In the genomic region with DNA sequence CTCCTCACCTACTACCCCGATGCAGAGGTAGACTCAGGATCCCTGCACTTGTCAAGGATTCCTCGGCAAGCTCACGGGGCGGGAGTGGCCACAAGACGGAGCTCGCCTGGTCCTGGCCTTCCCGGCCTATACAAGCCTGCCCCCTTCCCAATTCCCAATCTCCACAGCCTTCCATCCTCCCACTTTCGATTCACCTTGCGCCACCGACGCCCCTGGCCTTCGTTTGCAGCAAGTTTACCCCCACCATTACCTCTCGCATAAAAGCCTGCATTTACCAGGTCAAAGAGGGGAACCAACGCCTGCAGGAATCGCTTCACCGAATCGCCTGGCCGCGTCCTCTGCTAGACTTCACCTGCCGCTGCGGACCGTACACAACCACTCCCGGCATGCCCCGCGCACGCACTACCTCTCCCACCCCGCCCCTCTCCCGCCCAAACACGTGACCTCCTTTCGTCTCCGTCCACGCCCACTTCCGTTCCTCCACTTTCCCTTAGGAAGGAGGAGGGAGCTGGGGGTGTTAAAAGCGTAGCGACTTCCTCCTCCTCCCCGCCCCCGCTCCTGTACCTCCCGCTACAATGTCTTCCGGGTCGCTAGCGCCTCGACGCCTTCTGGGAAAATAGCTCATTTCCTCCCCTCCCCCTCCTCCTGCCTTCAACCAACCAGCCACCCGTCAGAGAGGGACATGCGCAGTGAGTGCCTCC, we compare ENCODE assay signal across 8 cellular contexts.
DNase-seq lines count a peak whose midpoint lies in the region; ATAC-seq lines count a peak whose summit lies in the region.

ORC4 (minus strand) TSS at position 380 of the 701 bp plus-strand sequence. CDS start 44,779 bp downstream, outside the sequence.

- peaks cover 0 to 7% (median 0%) of the 10 kb centered on the region in 11 experiments; a peak in 1 of 22 replicates for H3K9me3 ChIP-seq in BLaER1 treated with 17β-estradiol and CSF1 and Interleukin-3, amounts not matched to agents 10 nM and 100 nM (replicated peaks in 1 of 11)

- peak within 1 kb of the TSS; percentile 87 to 99 (median 93) for H3K4me2 ChIP-seq in BLaER1 treated with 17β-estradiol and CSF1 and Interleukin-3, amounts not matched to agents 10 nM and 100 nM

- H3K4me1 ChIP-seq in BLaER1 treated with 17β-estradiol and CSF1 and Interleukin-3, amounts not matched to agents 10 nM and 100 nM, result peaks cover 9 to 49% (median 37%) of the 10 kb centered on the region in 10 experiments

- peak within 1 kb of the TSS; percentile 83 to 97 (median 93) for H3K27ac ChIP-seq in BLaER1 treated with 17β-estradiol and CSF1 and Interleukin-3, amounts not matched to agents 10 nM and 100 nM
- H3K27ac ChIP-seq in cingulate gyrus (ENCODE audit: low read depth, low read length), result peak within 1 kb of the TSS; percentile 90

- peak; percentile 80 for ATAC-seq in HG03460 (IDR thresholded peaks at IDR 0.05; ENCODE audit: unreplicated experiment)

- peaks cover 0 to 39% (median 12%) of the 10 kb centered on the region in 11 experiments; a peak in 13 of 22 replicates for H4K20me1 ChIP-seq in BLaER1 treated with 17β-estradiol and CSF1 and Interleukin-3, amounts not matched to agents 10 nM and 100 nM

- peaks cover 0 to 15% (median 5%) of the 10 kb centered on the region in 11 experiments; a peak in 6 of 22 replicates for H3K36me3 ChIP-seq in BLaER1 treated with 17β-estradiol and CSF1 and Interleukin-3, amounts not matched to agents 10 nM and 100 nM

- peak within 1 kb of the TSS; percentile 71 to 99 (median 91) for H3K4me3 ChIP-seq in BLaER1 treated with 17β-estradiol and CSF1 and Interleukin-3, amounts not matched to agents 10 nM and 100 nM

- H3K27me3 ChIP-seq in BLaER1 treated with 17β-estradiol and CSF1 and Interleukin-3, amounts not matched to agents 10 nM and 100 nM, result no peaks in the 10 kb centered on the region

- DNase-seq in GM19240 (ENCODE audit: insufficient read length, low spot score) (peak; percentile 35), NCI-H524 treated with DMSO at 0.1 percent for 48 hours (lab: John Stamatoyannopoulos, UW) (peak; percentile 88), kidney tubule cell (ENCODE audit: low spot score) (peak; percentile 100)
- peak; percentile 98 to 99 for DNase-seq in activated CD4-positive, alpha-beta T cell treated with anti-CD3 and anti-CD28 coated beads for 4 hours
- DNase-seq in stimulated activated CD4-positive, alpha-beta T cell treated with anti-CD3 and anti-CD28 coated beads, Interleukin-1b, Interleukin-23, amount 100 ng/mL, for 24 hours (ENCODE audit: low read depth in 4 of 4, low spot score in 1 of 4), result peak; percentile 90 to 95 (median 94)

- H3K9ac ChIP-seq in BLaER1 treated with 17β-estradiol and CSF1 and Interleukin-3, amounts not matched to agents 10 nM and 100 nM, result peak within 1 kb of the TSS; percentile 87 to 97 (median 92)

Comparison
In these comparisons a context has a peak if more than half of its experiments do, and no peak if none do; other contexts are left out.
1. Peak in every context shown above with its lines: DNase-seq, ATAC-seq, H3K4me3 ChIP-seq and H3K27ac ChIP-seq.
2. DNase-seq: peak in every context shown above with its lines; median percentile 100 in kidney tubule cell; 98 in activated CD4-positive, alpha-beta T cell treated with anti-CD3 and anti-CD28 coated beads for 4 hours; 94 in stimulated activated CD4-positive, alpha-beta T cell treated with anti-CD3 and anti-CD28 coated beads, Interleukin-1b, Interleukin-23, amount 100 ng/mL, for 24 hours; 88 in NCI-H524 treated with DMSO at 0.1 percent for 48 hours; 35 in GM19240.